Comparison of ENCODE assay signal across 8 cellular contexts in genomic region chr11:45354976-45355705, GRCh38.
DNase-seq lines count a peak whose midpoint lies in the region; ATAC-seq and TF ChIP-seq lines count a peak whose summit lies in the region.

No MANE protein-coding gene starts in this region.

- no peaks in the 10 kb centered on the region for H3K79me2 ChIP-seq in OCI-LY3 (ENCODE audit: low read length)
- H3K79me2 ChIP-seq in osteoblast (ENCODE audit: insufficient read depth, low read length) = no peaks in the 10 kb centered on the region

- peaks cover 3% of the 10 kb centered on the region for H3K36me3 Mint-ChIP-seq in activated naive CD4-positive, alpha-beta T cell treated with anti-CD3 and anti-CD28 coated beads for 36 hours (ENCODE audit: low read depth)

- H3K27ac Mint-ChIP-seq in activated naive CD4-positive, alpha-beta T cell treated with anti-CD3 and anti-CD28 coated beads for 36 hours = peak overlapping the region; percentile 71

- peak overlapping the region; percentile 86 for H2AFZ ChIP-seq in OCI-LY3 (ENCODE audit: low read depth, low read length)
- peak overlapping the region; percentile 75 for H2AFZ ChIP-seq in osteoblast (ENCODE audit: low read length)

- H3K4me1 Mint-ChIP-seq in activated naive CD4-positive, alpha-beta T cell treated with anti-CD3 and anti-CD28 coated beads for 36 hours (ENCODE audit: low read depth) = peaks cover 18% of the 10 kb centered on the region

- peak overlapping the region; percentile 57 for H3K9ac ChIP-seq in OCI-LY3 (ENCODE audit: low read length)

- TF ChIP-seq CTCF in OCI-LY3 (IDR thresholded peaks at IDR 0.05; ENCODE audit: low read depth, low read length) (no peak), osteoblast (IDR thresholded peaks at IDR 0.05; ENCODE audit: extremely low read depth, low read depth, low read length) (no peak)

- CTCF ChIA-PET in activated naive CD4-positive, alpha-beta T cell treated with anti-CD3 and anti-CD28 coated beads for 36 hours (lab: Charles Lee) = interaction anchor here (1.0 kb wide), 1 partner anchor 16 kb away, joined by 4 read pairs; no protein-coding TSS in a partner anchor

- H3K4me2 ChIP-seq in OCI-LY3 (ENCODE audit: low read length) = peak overlapping the region; percentile 80
- H3K4me2 ChIP-seq in osteoblast (ENCODE audit: insufficient read depth, low read length) = peak overlapping the region; percentile 64

- H3K27ac ChIP-seq in OCI-LY3 (ENCODE audit: low read length) (no peak overlapping the region), osteoblast (ENCODE audit: low read depth, low read length) (no peak overlapping the region)

- peak overlapping the region; percentile 73 for H3K4me3 Mint-ChIP-seq in activated naive CD4-positive, alpha-beta T cell treated with anti-CD3 and anti-CD28 coated beads for 36 hours

- no peaks in the 10 kb centered on the region for H3K9me3 Mint-ChIP-seq in activated naive CD4-positive, alpha-beta T cell treated with anti-CD3 and anti-CD28 coated beads for 36 hours

- no peaks in the 10 kb centered on the region for H3K9me3 ChIP-seq in OCI-LY3 (ENCODE audit: insufficient read depth, low read length)
- no peaks in the 10 kb centered on the region for H3K9me3 ChIP-seq in osteoblast (ENCODE audit: low read depth, low read length)

- intact Hi-C loops in activated naive CD4-positive, alpha-beta T cell treated with anti-CD3 and anti-CD28 coated beads for 36 hours (cut with micrococcal nuclease) = loop anchor here (1.0 kb wide), 2 partner anchors 15 to 208 kb away; no protein-coding TSS in a partner anchor

- H3K36me3 ChIP-seq in OCI-LY3 (replicated peaks; ENCODE audit: low read depth, low read length) (no peaks in the 10 kb centered on the region), osteoblast (ENCODE audit: insufficient read depth, low read length) (no peaks in the 10 kb centered on the region)

- DNase-seq in AG08395 (ENCODE audit: low spot score) (peak; percentile 42), glomerular visceral epithelial cell (ENCODE audit: extremely low spot score) (peak; percentile 64), osteoblast (ENCODE audit: insufficient read length, low spot score, missing footprints) (no peak), superior temporal gyrus (ENCODE audit: extremely low spot score) (peak; percentile 91)
- DNase-seq in activated naive CD4-positive, alpha-beta T cell treated with anti-CD3 and anti-CD28 coated beads for 36 hours = peak; percentile 92

- H4K20me1 ChIP-seq in OCI-LY3 (ENCODE audit: insufficient read depth, low read length) (no peaks in the 10 kb centered on the region), osteoblast (ENCODE audit: insufficient read depth, low read length) (no peaks in the 10 kb centered on the region)

- H3K4me1 ChIP-seq in OCI-LY3 (ENCODE audit: low read length) = peaks cover 8% of the 10 kb centered on the region
- no peaks in the 10 kb centered on the region for H3K4me1 ChIP-seq in osteoblast (ENCODE audit: insufficient read depth, low read length)

- ATAC-seq in GM19324 (IDR thresholded peaks at IDR 0.05; ENCODE audit: low FRiP score, unreplicated experiment) (peak; percentile 88), HG03521 (IDR thresholded peaks at IDR 0.05; ENCODE audit: unreplicated experiment) (peak; percentile 90)

- H3K4me3 ChIP-seq in OCI-LY3 (ENCODE audit: low read length) (peak overlapping the region; percentile 81), osteoblast (ENCODE audit: insufficient read depth, low read length) (peak overlapping the region; percentile 68)

- no peaks in the 10 kb centered on the region for H3K27me3 Mint-ChIP-seq in activated naive CD4-positive, alpha-beta T cell treated with anti-CD3 and anti-CD28 coated beads for 36 hours (ENCODE audit: low read depth)

- H3K27me3 ChIP-seq in OCI-LY3 (ENCODE audit: low read depth, low read length) (peaks cover 10% of the 10 kb centered on the region), osteoblast (ENCODE audit: insufficient read depth, low read length) (peaks cover 29% of the 10 kb centered on the region)
